Comparison of ENCODE assay signal across 8 cellular contexts in genomic region chr1:10431065-10431730, GRCh38. TPM values are rescaled to one million over a fixed set of nuclear protein-coding genes. Genes with fewer than 3 reads are reported as not detected.
DNase-seq lines count a peak whose midpoint lies in the region; ATAC-seq and TF ChIP-seq lines count a peak whose summit lies in the region.

No MANE protein-coding gene starts in this region.

- peak overlapping the region; percentile 81 for H3K27ac Mint-ChIP-seq in GM23338
- H3K27ac Mint-ChIP-seq in T-helper 2 cell treated with Interferon-gamma antibody and Interleukin-4, amounts not matched to agents 5 μg/mL and 100 μg/mL, for 36 hours, result peak overlapping the region; percentile 68

- peaks cover 9% of the 10 kb centered on the region for H3F3A ChIP-seq in GM23338 (replicated peaks; ENCODE audit: low read depth)

- no peaks in the 10 kb centered on the region for H3K9me3 ChIP-seq in fibroblast of lung (ENCODE audit: control insufficient read depth, insufficient read depth, low read depth, low read length)

- H3K9me3 Mint-ChIP-seq in GM23338, result no peaks in the 10 kb centered on the region
- H3K9me3 Mint-ChIP-seq in T-helper 2 cell treated with Interferon-gamma antibody and Interleukin-4, amounts not matched to agents 5 μg/mL and 100 μg/mL, for 36 hours, result no peaks in the 10 kb centered on the region

- TF ChIP-seq CTCF in GM23338 (conservative IDR thresholded peaks at IDR 0.05; ENCODE audit: low read depth in 2 of 2) (no peak), fibroblast of lung (conservative IDR thresholded peaks at IDR 0.05 in 1 of 2, IDR thresholded peaks at IDR 0.05 in 1 of 2; ENCODE audit: low read depth in 1 of 2, low read length in 2 of 2) (no peak)

- H3K79me2 ChIP-seq in GM23338 (replicated peaks; ENCODE audit: insufficient read depth), result no peaks in the 10 kb centered on the region; the same call in 1 of the 2 replicates
- peaks cover 2% of the 10 kb centered on the region for H3K79me2 ChIP-seq in fibroblast of lung (ENCODE audit: control insufficient read depth, insufficient read depth, low read length)

- no peaks in the 10 kb centered on the region for H3K27me3 ChIP-seq in GM23338 (ENCODE audit: insufficient read depth)
- H3K27me3 ChIP-seq in fibroblast of lung (ENCODE audit: control insufficient read depth, insufficient read depth, low read length), result no peaks in the 10 kb centered on the region
- no peaks in the 10 kb centered on the region for H3K27me3 ChIP-seq in rectal smooth muscle tissue (ENCODE audit: control insufficient read depth, insufficient read depth, low read length)

- ATAC-seq in GM23338, result peak; percentile 7
- ATAC-seq in HG03460 (IDR thresholded peaks at IDR 0.05; ENCODE audit: unreplicated experiment), result no peak

- H3K4me3 Mint-ChIP-seq in GM23338, result peak overlapping the region; percentile 87
- H3K4me3 Mint-ChIP-seq in T-helper 2 cell treated with Interferon-gamma antibody and Interleukin-4, amounts not matched to agents 5 μg/mL and 100 μg/mL, for 36 hours, result peak overlapping the region; percentile 94

- no peaks in the 10 kb centered on the region; the same call in 1 of the 2 replicates for H4K20me1 ChIP-seq in GM23338 (replicated peaks; ENCODE audit: insufficient read depth)
- no peaks in the 10 kb centered on the region for H4K20me1 ChIP-seq in fibroblast of lung (ENCODE audit: control insufficient read depth, extremely low read depth, insufficient read depth, low read length)

- H3K27me3 Mint-ChIP-seq in GM23338 (ENCODE audit: insufficient read depth, low read depth, poor library complexity), result peaks cover 10% of the 10 kb centered on the region
- no peaks in the 10 kb centered on the region for H3K27me3 Mint-ChIP-seq in T-helper 2 cell treated with Interferon-gamma antibody and Interleukin-4, amounts not matched to agents 5 μg/mL and 100 μg/mL, for 36 hours (ENCODE audit: low read depth)

- no peaks in the 10 kb centered on the region for H3K4me1 ChIP-seq in GM23338 (ENCODE audit: insufficient read depth)
- peaks cover 2% of the 10 kb centered on the region for H3K4me1 ChIP-seq in fibroblast of lung (ENCODE audit: control insufficient read depth, extremely low read depth, insufficient read depth, low read length)
- peaks cover 4% of the 10 kb centered on the region for H3K4me1 ChIP-seq in rectal smooth muscle tissue (ENCODE audit: control insufficient read depth, insufficient read depth, low read length)

- peak overlapping the region; percentile 83 for H3K4me2 ChIP-seq in GM23338
- H3K4me2 ChIP-seq in fibroblast of lung (ENCODE audit: extremely low read depth, insufficient read depth, low read length), result peak overlapping the region; percentile 98

- peak; percentile 23 for DNase-seq in AG08395 (ENCODE audit: low spot score)
- DNase-seq in GM23338 (ENCODE audit: low spot score), result peak; percentile 67
- DNase-seq in T-helper 2 cell treated with Interferon-gamma antibody and Interleukin-4, amounts not matched to agents 5 μg/mL and 100 μg/mL, for 36 hours (ENCODE audit: low spot score), result no peak
- peak in 1 of 2 donors; percentile 45 for DNase-seq in fibroblast of lung (ENCODE audit: low read depth in 2 of 2)
- DNase-seq in cerebellar nuclear complex (lab: John Stamatoyannopoulos, UW), result no peak
- no peak for DNase-seq in inferior parietal cortex (ENCODE audit: extremely low spot score)

- no peaks in the 10 kb centered on the region for H3K9me2 ChIP-seq in GM23338 (ENCODE audit: insufficient read depth)

- peaks cover 11% of the 10 kb centered on the region; the same call in 2 of the 3 replicates for H3K4me1 Mint-ChIP-seq in GM23338
- peaks cover 21% of the 10 kb centered on the region for H3K4me1 Mint-ChIP-seq in T-helper 2 cell treated with Interferon-gamma antibody and Interleukin-4, amounts not matched to agents 5 μg/mL and 100 μg/mL, for 36 hours (ENCODE audit: low read depth)

- peak overlapping the region; percentile 97; the same call in 1 of the 2 replicates for H3K27ac ChIP-seq in GM23338 (ENCODE audit: low read depth)
- peak overlapping the region; percentile 96 for H3K27ac ChIP-seq in fibroblast of lung (ENCODE audit: insufficient read depth, low read length)
- H3K27ac ChIP-seq in rectal smooth muscle tissue (ENCODE audit: low read depth, low read length), result peak overlapping the region; percentile 75

- H3K9ac ChIP-seq in fibroblast of lung (ENCODE audit: insufficient read depth, low read length) (peak overlapping the region; percentile 94), rectal smooth muscle tissue (ENCODE audit: low read length) (peak overlapping the region; percentile 54)

- no peaks in the 10 kb centered on the region for H3K36me3 Mint-ChIP-seq in GM23338 (ENCODE audit: low read depth)
- H3K36me3 Mint-ChIP-seq in T-helper 2 cell treated with Interferon-gamma antibody and Interleukin-4, amounts not matched to agents 5 μg/mL and 100 μg/mL, for 36 hours (ENCODE audit: low read depth), result no peaks in the 10 kb centered on the region

- H2AFZ ChIP-seq in GM23338, result peak overlapping the region; percentile 97
- H2AFZ ChIP-seq in fibroblast of lung (ENCODE audit: low read length), result peak overlapping the region; percentile 98

- H3K4me3 ChIP-seq in GM23338, result peak overlapping the region; percentile 82
- peak overlapping the region; percentile 83 to 96 (median 90) for H3K4me3 ChIP-seq in fibroblast of lung (replicated peaks in 1 of 4; ENCODE audit: control extremely low read depth in 1 of 4, insufficient read depth in 1 of 4, low read depth in 3 of 4, low read length in 4 of 4)
- H3K4me3 ChIP-seq in rectal smooth muscle tissue (ENCODE audit: low read length), result peak overlapping the region; percentile 94

- H3K36me3 ChIP-seq in GM23338 (ENCODE audit: insufficient read depth) (no peaks in the 10 kb centered on the region), fibroblast of lung (ENCODE audit: control insufficient read depth, insufficient read depth, low read length) (no peaks in the 10 kb centered on the region), rectal smooth muscle tissue (ENCODE audit: control insufficient read depth, insufficient read depth, low read length) (no peaks in the 10 kb centered on the region)

TF ChIP-seq in GM23338, 12 proteins besides CTCF, POLR2A, EP300 and RAD21 (continues in another document):
- TF ChIP-seq STAT1 (IDR thresholded peaks at IDR 0.05; ENCODE audit: unreplicated experiment), result no peak
- no peak for TF ChIP-seq EZH2phosphoT487 (IDR thresholded peaks at IDR 0.05; ENCODE audit: unreplicated experiment)
- no peak for TF ChIP-seq JUNB (IDR thresholded peaks at IDR 0.05; ENCODE audit: unreplicated experiment)
- no peak for TF ChIP-seq POLR2AphosphoS5 (IDR thresholded peaks at IDR 0.05; ENCODE audit: low read depth)

RNA-seq across cellular contexts. Expression of gene CENPS, which starts 1.0 kb away (rescaled TPM):
- 4.7 and 8.6 TPM in 2 replicates for total RNA-seq in GM23338 (2014; rRNA removed; shearing (Covaris generic))
- polyA plus RNA-seq in GM23338 (2016; fragmentation: Nextera tagmentation; extraction: Ambion mirVana) (22.6 and 31.3 TPM in 2 replicates), fibroblast of lung (11.9 and 15.3 TPM in 2 replicates)
- 7.4 and 10.2 TPM in 2 replicates for total RNA-seq in fibroblast of lung
- 17.1 and 26.7 TPM in 2 replicates for polyA plus RNA-seq in fibroblast of lung (2012)
- polyA minus RNA-seq in fibroblast of lung (ENCODE audit: low replicate concordance), result 5.3 and 6.1 TPM in 2 replicates

RNA-seq across cellular contexts. Expression of gene CORT, which starts 18.6 kb away (rescaled TPM):
- total RNA-seq in GM23338 (2014; rRNA removed; shearing (Covaris generic)), result 0.16 TPM in 1 of 2 replicates, not detected in the other
- polyA plus RNA-seq in GM23338 (2016; fragmentation: Nextera tagmentation; extraction: Ambion mirVana) (0.99 and 1.4 TPM in 2 replicates), fibroblast of lung (not detected in 2 replicates)
- 0.17 TPM in 1 of 2 replicates, not detected in the other for total RNA-seq in fibroblast of lung
- polyA plus RNA-seq in fibroblast of lung (2012), result 0.21 and 0.31 TPM in 2 replicates
- polyA minus RNA-seq in fibroblast of lung (ENCODE audit: low replicate concordance), result not detected in 2 replicates

RNA-seq across cellular contexts. Expression of gene PGD, which starts 32.3 kb away (rescaled TPM):
- total RNA-seq in GM23338 (2014; rRNA removed; shearing (Covaris generic)), result 274 and 305 TPM in 2 replicates
- polyA plus RNA-seq in GM23338 (2016; fragmentation: Nextera tagmentation; extraction: Ambion mirVana) (158 and 174 TPM in 2 replicates), fibroblast of lung (121 and 179 TPM in 2 replicates)
- 135 and 158 TPM in 2 replicates for total RNA-seq in fibroblast of lung
- 286 and 450 TPM in 2 replicates for polyA plus RNA-seq in fibroblast of lung (2012)
- polyA minus RNA-seq in fibroblast of lung (ENCODE audit: low replicate concordance), result 297 and 415 TPM in 2 replicates

RNA-seq across cellular contexts. Expression of gene DFFA, which starts 41.1 kb away (rescaled TPM):
- total RNA-seq in GM23338 (2014; rRNA removed; shearing (Covaris generic)), result 77.4 and 82.0 TPM in 2 replicates
- polyA plus RNA-seq in GM23338 (2016; fragmentation: Nextera tagmentation; extraction: Ambion mirVana) (61.4 and 65.2 TPM in 2 replicates), fibroblast of lung (27.8 and 34.2 TPM in 2 replicates)
- 32.1 and 33.5 TPM in 2 replicates for total RNA-seq in fibroblast of lung
- 26.0 and 34.0 TPM in 2 replicates for polyA plus RNA-seq in fibroblast of lung (2012)
- polyA minus RNA-seq in fibroblast of lung (ENCODE audit: low replicate concordance), result 38.7 and 44.5 TPM in 2 replicates

RNA-seq across cellular contexts. Expression of gene PEX14, which starts 43.6 kb away (rescaled TPM):
- total RNA-seq in GM23338 (2014; rRNA removed; shearing (Covaris generic)), result 14.0 and 19.6 TPM in 2 replicates
- polyA plus RNA-seq in GM23338 (2016; fragmentation: Nextera tagmentation; extraction: Ambion mirVana), result 16.4 and 17.6 TPM in 2 replicates
- 8.2 and 11.4 TPM in 2 replicates for total RNA-seq in fibroblast of lung
- polyA plus RNA-seq in fibroblast of lung, result 10.3 and 14.4 TPM in 2 replicates
- polyA plus RNA-seq in fibroblast of lung (2012), result 17.8 and 23.5 TPM in 2 replicates
- polyA minus RNA-seq in fibroblast of lung (ENCODE audit: low replicate concordance), result 12.0 and 12.2 TPM in 2 replicates

Comparison
In these comparisons a context has a peak if more than half of its experiments do, and no peak if none do; other contexts are left out.
1. DNase-seq: peak in AG08395 (single experiment) and GM23338 (single experiment); none in T-helper 2 cell treated with Interferon-gamma antibody and Interleukin-4, amounts not matched to agents 5 μg/mL and 100 μg/mL, for 36 hours (single experiment), cerebellar nuclear complex (0 of 2) and inferior parietal cortex (single experiment).
2. Peak in every context shown above with its lines, with median percentiles within 50 percentile points of each other: H3K27ac ChIP-seq and H3K4me3 ChIP-seq.